23 cellular contexts compared by ENCODE assay signal in the genomic region with DNA sequence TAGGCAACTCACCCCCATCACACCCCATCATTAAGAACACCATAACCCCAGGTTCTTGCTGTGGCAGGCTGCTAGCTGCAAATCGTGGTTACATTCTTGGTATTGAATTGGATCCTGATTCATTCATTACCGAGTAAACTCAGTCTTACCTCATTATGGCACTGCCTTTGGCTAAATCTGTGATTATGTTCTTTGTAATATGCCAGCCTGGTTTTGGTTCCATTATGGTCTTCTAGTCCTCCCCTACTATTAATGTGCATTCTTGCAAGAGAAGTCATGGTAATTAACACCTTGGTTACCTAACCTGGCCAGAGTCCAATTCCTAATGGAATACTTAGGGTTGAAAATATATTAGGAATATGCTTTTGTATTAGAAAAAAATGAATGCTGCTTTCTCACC.
"Had no signal": no experiment of that assay in that cellular context is flagged by ENCODE, and none has a peak within 500 bp of the region (broad histone marks: within the 10 kb centered on the region; RNA-seq: fewer than 3 reads in every experiment).

No MANE protein-coding gene starts in this region.

- H3K27me3 ChIP-seq: adrenal gland had no signal

- H3K27ac ChIP-seq: adrenal gland, SK-N-MC, VCaP had no signal

- DNase-seq: activated CD4-positive, alpha-beta memory T cell treated with anti-CD3 and anti-CD28 coated beads for 36 hours; activated CD4-positive, alpha-beta T cell treated with anti-CD3 and anti-CD28 coated beads, Interleukin-2, amount 10 ng/mL, durations not matched to agents 7 days and 5 days; activated CD4-positive, CD25-positive, alpha-beta regulatory T cell; activated CD8-positive, alpha-beta memory T cell treated with anti-CD3 and anti-CD28 coated beads for 24 hours; activated gamma-delta T cell treated with Interleukin-2 at 50 U/mL for 16 hours; activated naive CD4-positive, alpha-beta T cell treated with anti-CD3 and anti-CD28 coated beads, Interleukin-2, amount 50 U/mL, for 16 hours; activated naive CD8-positive, alpha-beta T cell treated with anti-CD3 and anti-CD28 coated beads, Interleukin-2, amount 10 ng/mL, durations not matched to agents 7 days and 5 days; activated T-cell treated with anti-CD3 and anti-CD28 coated beads for 4 hours; activated T-cell treated with anti-CD3 and anti-CD28 coated beads, Interleukin-2, amount 50 U/mL, for 72 hours; adrenal gland; anterior cingulate cortex; caudate nucleus; Kasumi-1; KBM-7; NCI-H1436; NCI-H187 treated with DMSO at 0.1 percent for 48 hours; NCI-H446; NCI-H524; NCI-H748 treated with DMSO at 0.1 percent for 48 hours; T-helper 1 cell had no signal

- ATAC-seq: activated T-cell treated with anti-CD3 and anti-CD28 coated beads, Interleukin-2, amount 50 U/mL, for 72 hours; Right ventricle myocardium inferior had no signal

- H3K4me1 ChIP-seq: adrenal gland had no signal
